1 cellular context compared by ENCODE assay signal in the genomic region with DNA sequence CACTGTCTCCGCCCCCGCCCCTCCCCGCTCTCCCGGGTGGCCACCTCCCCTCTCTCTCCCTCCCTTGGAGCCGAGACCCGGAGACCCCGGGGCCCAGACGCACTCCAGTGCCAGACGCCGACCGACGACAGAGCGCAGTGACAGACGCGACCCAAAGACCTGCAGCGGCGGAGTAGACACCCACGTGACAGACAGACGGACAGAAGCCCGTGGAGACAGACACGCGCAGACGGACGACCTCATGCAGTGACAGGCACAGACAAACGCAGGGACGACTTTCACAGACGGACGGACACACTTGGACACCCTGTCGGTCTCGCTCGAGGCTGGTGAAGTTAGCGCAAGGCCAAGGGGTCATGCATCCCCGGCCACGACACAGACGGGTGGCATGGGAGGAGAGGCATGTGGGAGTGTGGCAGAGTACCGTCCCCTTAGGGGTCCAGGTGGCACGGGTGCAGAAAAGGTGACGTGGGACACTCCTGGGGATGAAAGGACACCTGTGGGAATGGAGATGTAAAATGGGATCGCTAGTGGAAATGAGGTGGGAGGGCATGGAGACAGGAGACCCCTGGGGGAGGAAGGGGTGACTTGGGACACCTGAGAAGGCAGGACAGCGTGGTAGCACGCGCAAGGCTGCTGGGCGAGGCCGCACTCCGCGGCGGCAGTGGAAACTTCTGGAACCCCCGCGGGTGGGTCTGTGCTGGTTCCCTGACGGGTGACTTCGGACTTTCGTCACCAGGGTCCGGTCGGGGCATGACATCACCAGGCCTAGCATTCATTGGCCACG.
A peak's percentile ranks its signal among the peaks of the same experiment; 100 is the strongest.
TF ChIP-seq lines count a peak whose summit lies in the region.

No MANE protein-coding gene starts in this region.

TF ChIP-seq in HepG2, 621 proteins besides CTCF, POLR2A, EP300 and RAD21 (continued from another document and continues in another):
- TF ChIP-seq, protein P1, sequence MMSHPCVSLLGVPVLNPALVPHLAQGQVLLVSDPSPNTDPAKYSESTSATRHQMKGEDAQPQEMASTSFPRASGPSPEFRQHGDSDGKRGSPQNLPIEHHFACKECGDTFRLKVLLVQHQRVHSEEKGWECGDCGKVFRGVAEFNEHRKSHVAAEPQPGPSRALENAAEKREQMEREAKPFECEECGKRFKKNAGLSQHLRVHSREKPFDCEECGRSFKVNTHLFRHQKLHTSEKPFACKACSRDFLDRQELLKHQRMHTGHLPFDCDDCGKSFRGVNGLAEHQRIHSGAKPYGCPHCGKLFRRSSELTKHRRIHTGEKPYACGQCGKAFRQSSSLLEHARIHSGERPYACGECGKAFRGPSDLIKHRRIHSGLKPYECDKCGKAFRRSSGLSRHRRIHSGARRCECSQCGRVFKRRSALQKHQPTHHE (CRISPR knock-in tag; IDR thresholded peaks at IDR 0.05; ENCODE audit: borderline replicate concordance), result no peak
- TF ChIP-seq NFIB (CRISPR knock-in tag; IDR thresholded peaks at IDR 0.05; ENCODE audit: borderline replicate concordance) (0 out of 2 replicates have a peak, but pooled peaks have one; percentile 64), GABPB1 (CRISPR knock-in tag; IDR thresholded peaks at IDR 0.05) (0 out of 2 replicates have a peak, but pooled peaks have one; percentile 38), XRCC5 (optimal IDR thresholded peaks at IDR 0.05; ENCODE audit: low read length) (no peak), HDAC1 (CRISPR knock-in tag; IDR thresholded peaks at IDR 0.05) (peak; percentile 19; the same call in 1 of the 2 replicates), ASH2L (IDR thresholded peaks at IDR 0.05; ENCODE audit: insufficient read length, low read depth, low read length) (peak; percentile 6), JUNB (CRISPR knock-in tag; IDR thresholded peaks at IDR 0.05; ENCODE audit: borderline replicate concordance) (0 out of 2 replicates have a peak, but pooled peaks have one; percentile 21), CENPX (CRISPR knock-in tag; IDR thresholded peaks at IDR 0.05) (no peak), GLI4 (CRISPR knock-in tag; IDR thresholded peaks at IDR 0.05; ENCODE audit: borderline replicate concordance) (no peak), TAF1 (CRISPR knock-in tag; IDR thresholded peaks at IDR 0.05) (no peak), ZNF510 (CRISPR knock-in tag; IDR thresholded peaks at IDR 0.05; ENCODE audit: low read depth) (no peak), ZSCAN30 (CRISPR knock-in tag; IDR thresholded peaks at IDR 0.05) (no peak), EEA1 (CRISPR knock-in tag; IDR thresholded peaks at IDR 0.05; ENCODE audit: borderline replicate concordance) (no peak), ZNF337 (CRISPR knock-in tag; IDR thresholded peaks at IDR 0.05; ENCODE audit: borderline replicate concordance, low read depth) (no peak), NR2F1 (CRISPR knock-in tag; IDR thresholded peaks at IDR 0.05) (peak in 1 of 2 experiments; percentile 13; a peak in 1 of 4 replicates), SIN3B (IDR thresholded peaks at IDR 0.05; ENCODE audit: low read length) (no peak), TAF15 (IDR thresholded peaks at IDR 0.05; ENCODE audit: low read depth, low read length, poor library complexity, severe bottlenecking) (no peak), ARNTL (CRISPR knock-in tag; IDR thresholded peaks at IDR 0.05) (peak; percentile 55; the same call in 1 of the 2 replicates), ZNF180 (CRISPR knock-in tag; IDR thresholded peaks at IDR 0.05; ENCODE audit: borderline replicate concordance, low read depth) (no peak), ZNF777 (CRISPR knock-in tag; IDR thresholded peaks at IDR 0.05) (peak; percentile 83), FIP1L1 (IDR thresholded peaks at IDR 0.05; ENCODE audit: borderline replicate concordance, insufficient read depth, low read depth, low read length) (no peak), ATF7 (IDR thresholded peaks at IDR 0.05) (peak; percentile 57; the same call in 1 of the 2 replicates), ATF7 (CRISPR knock-in tag; IDR thresholded peaks at IDR 0.05) (peak; percentile 65; the same call in 1 of the 2 replicates), ZBTB3 (CRISPR knock-in tag; IDR thresholded peaks at IDR 0.05; ENCODE audit: borderline replicate concordance, low read depth) (no peak), ZNF564 (CRISPR knock-in tag; IDR thresholded peaks at IDR 0.05) (no peak), NCOR1 (IDR thresholded peaks at IDR 0.05; ENCODE audit: borderline replicate concordance, low read length) (no peak), NKX3-1 (CRISPR knock-in tag; IDR thresholded peaks at IDR 0.05) (no peak), ZSCAN20 (CRISPR knock-in tag; IDR thresholded peaks at IDR 0.05; ENCODE audit: borderline replicate concordance) (no peak)
- TF ChIP-seq, protein P2, sequence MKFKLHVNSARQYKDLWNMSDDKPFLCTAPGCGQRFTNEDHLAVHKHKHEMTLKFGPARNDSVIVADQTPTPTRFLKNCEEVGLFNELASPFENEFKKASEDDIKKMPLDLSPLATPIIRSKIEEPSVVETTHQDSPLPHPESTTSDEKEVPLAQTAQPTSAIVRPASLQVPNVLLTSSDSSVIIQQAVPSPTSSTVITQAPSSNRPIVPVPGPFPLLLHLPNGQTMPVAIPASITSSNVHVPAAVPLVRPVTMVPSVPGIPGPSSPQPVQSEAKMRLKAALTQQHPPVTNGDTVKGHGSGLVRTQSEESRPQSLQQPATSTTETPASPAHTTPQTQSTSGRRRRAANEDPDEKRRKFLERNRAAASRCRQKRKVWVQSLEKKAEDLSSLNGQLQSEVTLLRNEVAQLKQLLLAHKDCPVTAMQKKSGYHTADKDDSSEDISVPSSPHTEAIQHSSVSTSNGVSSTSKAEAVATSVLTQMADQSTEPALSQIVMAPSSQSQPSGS (CRISPR knock-in tag; IDR thresholded peaks at IDR 0.05), result peak; percentile 72
- TF ChIP-seq, protein P3, sequence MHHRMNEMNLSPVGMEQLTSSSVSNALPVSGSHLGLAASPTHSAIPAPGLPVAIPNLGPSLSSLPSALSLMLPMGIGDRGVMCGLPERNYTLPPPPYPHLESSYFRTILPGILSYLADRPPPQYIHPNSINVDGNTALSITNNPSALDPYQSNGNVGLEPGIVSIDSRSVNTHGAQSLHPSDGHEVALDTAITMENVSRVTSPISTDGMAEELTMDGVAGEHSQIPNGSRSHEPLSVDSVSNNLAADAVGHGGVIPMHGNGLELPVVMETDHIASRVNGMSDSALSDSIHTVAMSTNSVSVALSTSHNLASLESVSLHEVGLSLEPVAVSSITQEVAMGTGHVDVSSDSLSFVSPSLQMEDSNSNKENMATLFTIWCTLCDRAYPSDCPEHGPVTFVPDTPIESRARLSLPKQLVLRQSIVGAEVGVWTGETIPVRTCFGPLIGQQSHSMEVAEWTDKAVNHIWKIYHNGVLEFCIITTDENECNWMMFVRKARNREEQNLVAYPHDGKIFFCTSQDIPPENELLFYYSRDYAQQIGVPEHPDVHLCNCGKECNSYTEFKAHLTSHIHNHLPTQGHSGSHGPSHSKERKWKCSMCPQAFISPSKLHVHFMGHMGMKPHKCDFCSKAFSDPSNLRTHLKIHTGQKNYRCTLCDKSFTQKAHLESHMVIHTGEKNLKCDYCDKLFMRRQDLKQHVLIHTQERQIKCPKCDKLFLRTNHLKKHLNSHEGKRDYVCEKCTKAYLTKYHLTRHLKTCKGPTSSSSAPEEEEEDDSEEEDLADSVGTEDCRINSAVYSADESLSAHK (CRISPR knock-in tag; IDR thresholded peaks at IDR 0.05; ENCODE audit: borderline replicate concordance), result no peak
- TF ChIP-seq, protein P4, sequence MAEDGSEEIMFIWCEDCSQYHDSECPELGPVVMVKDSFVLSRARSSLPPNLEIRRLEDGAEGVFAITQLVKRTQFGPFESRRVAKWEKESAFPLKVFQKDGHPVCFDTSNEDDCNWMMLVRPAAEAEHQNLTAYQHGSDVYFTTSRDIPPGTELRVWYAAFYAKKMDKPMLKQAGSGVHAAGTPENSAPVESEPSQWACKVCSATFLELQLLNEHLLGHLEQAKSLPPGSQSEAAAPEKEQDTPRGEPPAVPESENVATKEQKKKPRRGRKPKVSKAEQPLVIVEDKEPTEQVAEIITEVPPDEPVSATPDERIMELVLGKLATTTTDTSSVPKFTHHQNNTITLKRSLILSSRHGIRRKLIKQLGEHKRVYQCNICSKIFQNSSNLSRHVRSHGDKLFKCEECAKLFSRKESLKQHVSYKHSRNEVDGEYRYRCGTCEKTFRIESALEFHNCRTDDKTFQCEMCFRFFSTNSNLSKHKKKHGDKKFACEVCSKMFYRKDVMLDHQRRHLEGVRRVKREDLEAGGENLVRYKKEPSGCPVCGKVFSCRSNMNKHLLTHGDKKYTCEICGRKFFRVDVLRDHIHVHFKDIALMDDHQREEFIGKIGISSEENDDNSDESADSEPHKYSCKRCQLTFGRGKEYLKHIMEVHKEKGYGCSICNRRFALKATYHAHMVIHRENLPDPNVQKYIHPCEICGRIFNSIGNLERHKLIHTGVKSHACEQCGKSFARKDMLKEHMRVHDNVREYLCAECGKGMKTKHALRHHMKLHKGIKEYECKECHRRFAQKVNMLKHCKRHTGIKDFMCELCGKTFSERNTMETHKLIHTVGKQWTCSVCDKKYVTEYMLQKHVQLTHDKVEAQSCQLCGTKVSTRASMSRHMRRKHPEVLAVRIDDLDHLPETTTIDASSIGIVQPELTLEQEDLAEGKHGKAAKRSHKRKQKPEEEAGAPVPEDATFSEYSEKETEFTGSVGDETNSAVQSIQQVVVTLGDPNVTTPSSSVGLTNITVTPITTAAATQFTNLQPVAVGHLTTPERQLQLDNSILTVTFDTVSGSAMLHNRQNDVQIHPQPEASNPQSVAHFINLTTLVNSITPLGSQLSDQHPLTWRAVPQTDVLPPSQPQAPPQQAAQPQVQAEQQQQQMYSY (CRISPR knock-in tag; IDR thresholded peaks at IDR 0.05), result no peak
- TF ChIP-seq, protein P5, sequence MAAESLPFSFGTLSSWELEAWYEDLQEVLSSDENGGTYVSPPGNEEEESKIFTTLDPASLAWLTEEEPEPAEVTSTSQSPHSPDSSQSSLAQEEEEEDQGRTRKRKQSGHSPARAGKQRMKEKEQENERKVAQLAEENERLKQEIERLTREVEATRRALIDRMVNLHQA (CRISPR knock-in tag; IDR thresholded peaks at IDR 0.05), result no peak
- TF ChIP-seq, protein P6, sequence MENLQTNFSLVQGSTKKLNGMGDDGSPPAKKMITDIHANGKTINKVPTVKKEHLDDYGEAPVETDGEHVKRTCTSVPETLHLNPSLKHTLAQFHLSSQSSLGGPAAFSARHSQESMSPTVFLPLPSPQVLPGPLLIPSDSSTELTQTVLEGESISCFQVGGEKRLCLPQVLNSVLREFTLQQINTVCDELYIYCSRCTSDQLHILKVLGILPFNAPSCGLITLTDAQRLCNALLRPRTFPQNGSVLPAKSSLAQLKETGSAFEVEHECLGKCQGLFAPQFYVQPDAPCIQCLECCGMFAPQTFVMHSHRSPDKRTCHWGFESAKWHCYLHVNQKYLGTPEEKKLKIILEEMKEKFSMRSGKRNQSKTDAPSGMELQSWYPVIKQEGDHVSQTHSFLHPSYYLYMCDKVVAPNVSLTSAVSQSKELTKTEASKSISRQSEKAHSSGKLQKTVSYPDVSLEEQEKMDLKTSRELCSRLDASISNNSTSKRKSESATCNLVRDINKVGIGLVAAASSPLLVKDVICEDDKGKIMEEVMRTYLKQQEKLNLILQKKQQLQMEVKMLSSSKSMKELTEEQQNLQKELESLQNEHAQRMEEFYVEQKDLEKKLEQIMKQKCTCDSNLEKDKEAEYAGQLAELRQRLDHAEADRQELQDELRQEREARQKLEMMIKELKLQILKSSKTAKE (CRISPR knock-in tag; IDR thresholded peaks at IDR 0.05; ENCODE audit: borderline replicate concordance), result peak; percentile 44
- TF ChIP-seq, protein P7, sequence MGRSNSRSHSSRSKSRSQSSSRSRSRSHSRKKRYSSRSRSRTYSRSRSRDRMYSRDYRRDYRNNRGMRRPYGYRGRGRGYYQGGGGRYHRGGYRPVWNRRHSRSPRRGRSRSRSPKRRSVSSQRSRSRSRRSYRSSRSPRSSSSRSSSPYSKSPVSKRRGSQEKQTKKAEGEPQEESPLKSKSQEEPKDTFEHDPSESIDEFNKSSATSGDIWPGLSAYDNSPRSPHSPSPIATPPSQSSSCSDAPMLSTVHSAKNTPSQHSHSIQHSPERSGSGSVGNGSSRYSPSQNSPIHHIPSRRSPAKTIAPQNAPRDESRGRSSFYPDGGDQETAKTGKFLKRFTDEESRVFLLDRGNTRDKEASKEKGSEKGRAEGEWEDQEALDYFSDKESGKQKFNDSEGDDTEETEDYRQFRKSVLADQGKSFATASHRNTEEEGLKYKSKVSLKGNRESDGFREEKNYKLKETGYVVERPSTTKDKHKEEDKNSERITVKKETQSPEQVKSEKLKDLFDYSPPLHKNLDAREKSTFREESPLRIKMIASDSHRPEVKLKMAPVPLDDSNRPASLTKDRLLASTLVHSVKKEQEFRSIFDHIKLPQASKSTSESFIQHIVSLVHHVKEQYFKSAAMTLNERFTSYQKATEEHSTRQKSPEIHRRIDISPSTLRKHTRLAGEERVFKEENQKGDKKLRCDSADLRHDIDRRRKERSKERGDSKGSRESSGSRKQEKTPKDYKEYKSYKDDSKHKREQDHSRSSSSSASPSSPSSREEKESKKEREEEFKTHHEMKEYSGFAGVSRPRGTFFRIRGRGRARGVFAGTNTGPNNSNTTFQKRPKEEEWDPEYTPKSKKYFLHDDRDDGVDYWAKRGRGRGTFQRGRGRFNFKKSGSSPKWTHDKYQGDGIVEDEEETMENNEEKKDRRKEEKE (IDR thresholded peaks at IDR 0.05), result no peak
- TF ChIP-seq, protein P8, sequence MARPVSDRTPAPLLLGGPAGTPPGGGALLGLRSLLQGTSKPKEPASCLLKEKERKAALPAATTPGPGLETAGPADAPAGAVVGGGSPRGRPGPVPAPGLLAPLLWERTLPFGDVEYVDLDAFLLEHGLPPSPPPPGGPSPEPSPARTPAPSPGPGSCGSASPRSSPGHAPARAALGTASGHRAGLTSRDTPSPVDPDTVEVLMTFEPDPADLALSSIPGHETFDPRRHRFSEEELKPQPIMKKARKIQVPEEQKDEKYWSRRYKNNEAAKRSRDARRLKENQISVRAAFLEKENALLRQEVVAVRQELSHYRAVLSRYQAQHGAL (CRISPR knock-in tag; IDR thresholded peaks at IDR 0.05; ENCODE audit: not compliant biosample characterization), result no peak
- TF ChIP-seq, protein P9, sequence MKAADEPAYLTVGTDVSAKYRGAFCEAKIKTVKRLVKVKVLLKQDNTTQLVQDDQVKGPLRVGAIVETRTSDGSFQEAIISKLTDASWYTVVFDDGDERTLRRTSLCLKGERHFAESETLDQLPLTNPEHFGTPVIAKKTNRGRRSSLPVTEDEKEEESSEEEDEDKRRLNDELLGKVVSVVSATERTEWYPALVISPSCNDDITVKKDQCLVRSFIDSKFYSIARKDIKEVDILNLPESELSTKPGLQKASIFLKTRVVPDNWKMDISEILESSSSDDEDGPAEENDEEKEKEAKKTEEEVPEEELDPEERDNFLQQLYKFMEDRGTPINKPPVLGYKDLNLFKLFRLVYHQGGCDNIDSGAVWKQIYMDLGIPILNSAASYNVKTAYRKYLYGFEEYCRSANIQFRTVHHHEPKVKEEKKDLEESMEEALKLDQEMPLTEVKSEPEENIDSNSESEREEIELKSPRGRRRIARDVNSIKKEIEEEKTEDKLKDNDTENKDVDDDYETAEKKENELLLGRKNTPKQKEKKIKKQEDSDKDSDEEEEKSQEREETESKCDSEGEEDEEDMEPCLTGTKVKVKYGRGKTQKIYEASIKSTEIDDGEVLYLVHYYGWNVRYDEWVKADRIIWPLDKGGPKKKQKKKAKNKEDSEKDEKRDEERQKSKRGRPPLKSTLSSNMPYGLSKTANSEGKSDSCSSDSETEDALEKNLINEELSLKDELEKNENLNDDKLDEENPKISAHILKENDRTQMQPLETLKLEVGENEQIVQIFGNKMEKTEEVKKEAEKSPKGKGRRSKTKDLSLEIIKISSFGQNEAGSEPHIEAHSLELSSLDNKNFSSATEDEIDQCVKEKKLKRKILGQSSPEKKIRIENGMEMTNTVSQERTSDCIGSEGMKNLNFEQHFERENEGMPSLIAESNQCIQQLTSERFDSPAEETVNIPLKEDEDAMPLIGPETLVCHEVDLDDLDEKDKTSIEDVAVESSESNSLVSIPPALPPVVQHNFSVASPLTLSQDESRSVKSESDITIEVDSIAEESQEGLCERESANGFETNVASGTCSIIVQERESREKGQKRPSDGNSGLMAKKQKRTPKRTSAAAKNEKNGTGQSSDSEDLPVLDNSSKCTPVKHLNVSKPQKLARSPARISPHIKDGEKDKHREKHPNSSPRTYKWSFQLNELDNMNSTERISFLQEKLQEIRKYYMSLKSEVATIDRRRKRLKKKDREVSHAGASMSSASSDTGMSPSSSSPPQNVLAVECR (CRISPR knock-in tag; IDR thresholded peaks at IDR 0.05; ENCODE audit: borderline replicate concordance), result no peak; the same call in 1 of the 2 replicates
